ENCODE assay signal across 1 cellular context in the genomic region with DNA sequence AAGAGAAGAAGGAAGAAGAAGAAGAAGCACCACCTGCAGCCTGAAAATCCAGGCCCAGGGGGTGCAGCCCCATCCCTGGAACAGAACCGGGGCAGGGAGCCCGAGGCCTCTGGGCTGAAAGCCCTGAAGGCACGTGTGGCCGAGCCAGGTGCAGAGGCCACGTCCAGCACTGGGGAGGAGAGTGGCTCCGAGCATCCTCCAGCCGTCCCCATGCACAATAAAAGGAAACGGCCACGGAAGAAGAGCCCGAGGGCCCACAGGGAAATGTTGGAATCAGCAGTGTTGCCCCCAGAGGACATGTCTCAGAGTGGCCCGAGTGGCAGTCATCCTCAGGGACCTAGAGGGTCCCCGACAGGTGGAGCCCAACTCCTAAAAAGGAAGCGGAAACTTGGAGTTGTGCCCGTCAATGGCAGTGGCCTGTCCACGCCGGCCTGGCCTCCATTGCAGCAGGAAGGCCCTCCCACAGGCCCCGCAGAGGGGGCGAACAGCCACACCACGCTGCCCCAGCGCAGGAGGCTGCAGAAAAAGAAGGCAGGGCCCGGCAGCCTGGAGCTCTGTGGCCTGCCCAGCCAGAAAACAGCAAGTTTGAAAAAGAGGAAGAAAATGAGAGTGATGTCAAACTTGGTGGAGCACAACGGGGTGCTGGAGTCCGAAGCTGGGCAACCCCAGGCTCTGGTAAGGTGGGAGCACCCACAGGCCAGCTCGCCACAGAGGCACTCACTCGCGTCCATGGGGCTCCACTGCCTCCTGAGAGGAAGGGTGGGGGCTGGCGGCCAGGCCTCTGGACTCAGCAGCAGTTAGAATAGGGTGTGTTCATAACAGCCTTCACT.
TF ChIP-seq lines count a peak whose summit lies in the region.

No MANE protein-coding gene starts in this region.

TF ChIP-seq in H1, 55 proteins besides CTCF, POLR2A, EP300 and RAD21:
- TF ChIP-seq, protein P1, sequence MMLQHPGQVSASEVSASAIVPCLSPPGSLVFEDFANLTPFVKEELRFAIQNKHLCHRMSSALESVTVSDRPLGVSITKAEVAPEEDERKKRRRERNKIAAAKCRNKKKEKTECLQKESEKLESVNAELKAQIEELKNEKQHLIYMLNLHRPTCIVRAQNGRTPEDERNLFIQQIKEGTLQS (IDR thresholded peaks at IDR 0.05; ENCODE audit: insufficient read depth, low read depth, low read length): no peak
- TF ChIP-seq HDAC2 (IDR thresholded peaks at IDR 0.05; ENCODE audit: borderline replicate concordance in 1 of 2, low read depth in 2 of 2, low read length in 2 of 2) (no peak), SIRT6 (IDR thresholded peaks at IDR 0.05; ENCODE audit: low read length) (no peak), SAP30 (IDR thresholded peaks at IDR 0.05; ENCODE audit: insufficient read depth, insufficient replicate concordance, low read length) (no peak), FOSL1 (IDR thresholded peaks at IDR 0.05; ENCODE audit: insufficient read depth, low read depth, low read length) (no peak), BRCA1 (IDR thresholded peaks at IDR 0.05; ENCODE audit: low read depth, low read length) (no peak), CHD1 (IDR thresholded peaks at IDR 0.05; ENCODE audit: low read depth, low read length) (no peak), MAX (IDR thresholded peaks at IDR 0.05) (no peak), BCL11A (IDR thresholded peaks at IDR 0.05; ENCODE audit: low read depth in 2 of 2, low read length in 2 of 2) (no peak), TAF7 (optimal IDR thresholded peaks at IDR 0.05; ENCODE audit: borderline replicate concordance, low read depth, low read length) (no peak), SRF (IDR thresholded peaks at IDR 0.05; ENCODE audit: low read depth, low read length) (no peak), NRF1 (IDR thresholded peaks at IDR 0.05; ENCODE audit: low read depth, low read length) (no peak)
- TF ChIP-seq, protein P2, sequence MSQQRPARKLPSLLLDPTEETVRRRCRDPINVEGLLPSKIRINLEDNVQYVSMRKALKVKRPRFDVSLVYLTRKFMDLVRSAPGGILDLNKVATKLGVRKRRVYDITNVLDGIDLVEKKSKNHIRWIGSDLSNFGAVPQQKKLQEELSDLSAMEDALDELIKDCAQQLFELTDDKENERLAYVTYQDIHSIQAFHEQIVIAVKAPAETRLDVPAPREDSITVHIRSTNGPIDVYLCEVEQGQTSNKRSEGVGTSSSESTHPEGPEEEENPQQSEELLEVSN (IDR thresholded peaks at IDR 0.05): no peak
